1 cellular context compared by ENCODE assay signal in genomic region chr9:34555002-34555348, GRCh38.
TF ChIP-seq lines count a peak whose summit lies in the region.

No MANE protein-coding gene starts in this region.

TF ChIP-seq in HepG2, 621 proteins besides CTCF, POLR2A, EP300 and RAD21:
- TF ChIP-seq, protein P1, sequence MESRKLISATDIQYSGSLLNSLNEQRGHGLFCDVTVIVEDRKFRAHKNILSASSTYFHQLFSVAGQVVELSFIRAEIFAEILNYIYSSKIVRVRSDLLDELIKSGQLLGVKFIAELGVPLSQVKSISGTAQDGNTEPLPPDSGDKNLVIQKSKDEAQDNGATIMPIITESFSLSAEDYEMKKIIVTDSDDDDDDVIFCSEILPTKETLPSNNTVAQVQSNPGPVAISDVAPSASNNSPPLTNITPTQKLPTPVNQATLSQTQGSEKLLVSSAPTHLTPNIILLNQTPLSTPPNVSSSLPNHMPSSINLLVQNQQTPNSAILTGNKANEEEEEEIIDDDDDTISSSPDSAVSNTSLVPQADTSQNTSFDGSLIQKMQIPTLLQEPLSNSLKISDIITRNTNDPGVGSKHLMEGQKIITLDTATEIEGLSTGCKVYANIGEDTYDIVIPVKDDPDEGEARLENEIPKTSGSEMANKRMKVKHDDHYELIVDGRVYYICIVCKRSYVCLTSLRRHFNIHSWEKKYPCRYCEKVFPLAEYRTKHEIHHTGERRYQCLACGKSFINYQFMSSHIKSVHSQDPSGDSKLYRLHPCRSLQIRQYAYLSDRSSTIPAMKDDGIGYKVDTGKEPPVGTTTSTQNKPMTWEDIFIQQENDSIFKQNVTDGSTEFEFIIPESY (CRISPR knock-in tag; IDR thresholded peaks at IDR 0.05), result peak; percentile 81; the same call in 1 of the 2 replicates
- TF ChIP-seq ZNF644 (CRISPR knock-in tag; IDR thresholded peaks at IDR 0.05; ENCODE audit: low read depth) (no peak), RORA (CRISPR knock-in tag; IDR thresholded peaks at IDR 0.05) (no peak)
TF ChIP-seq in HepG2: peak in this region for 1.
